In the genomic region with DNA sequence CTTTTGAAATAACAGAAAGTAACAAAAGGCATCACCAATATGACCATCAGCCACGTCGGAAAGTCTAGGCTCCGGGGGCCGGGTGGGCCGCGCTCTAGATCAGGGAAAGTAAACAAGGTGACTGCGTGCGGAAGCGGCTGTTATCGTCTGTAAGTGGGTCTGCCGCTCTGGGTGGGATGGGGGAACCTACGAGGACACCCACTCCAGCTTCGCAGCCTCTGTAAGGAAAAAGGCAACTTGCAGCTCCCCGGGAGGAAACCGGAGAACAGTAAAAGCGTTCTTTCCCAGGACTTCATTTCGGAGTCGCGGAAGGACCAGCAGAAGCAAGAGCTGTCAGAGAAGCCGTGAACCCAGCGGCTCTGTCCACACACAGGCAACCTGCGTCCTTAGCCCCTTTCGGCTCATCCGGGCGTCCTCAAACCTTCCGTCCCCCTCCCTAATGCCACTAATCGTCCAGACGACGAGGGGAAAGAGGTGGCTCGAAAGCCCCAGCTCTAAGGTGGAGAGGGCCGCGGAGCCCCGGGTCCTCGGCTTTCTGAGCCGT, we compare ENCODE assay signal across 8 cellular contexts. TPM values are rescaled to one million over a fixed set of nuclear protein-coding genes. Genes with fewer than 3 reads are reported as not detected.
DNase-seq lines count a peak whose midpoint lies in the region; ATAC-seq and FAIRE-seq lines count a peak whose summit lies in the region.

No MANE protein-coding gene starts in this region.

- ATAC-seq in GM21390 (IDR thresholded peaks at IDR 0.05; ENCODE audit: unreplicated experiment) (peak; percentile 31), T-helper 17 cell (peak; percentile 36), right cardiac atrium (peak; percentile 44 to 63)

- peaks cover 3% of the 10 kb centered on the region for H3K4me1 ChIP-seq in right cardiac atrium (ENCODE audit: control insufficient read depth, insufficient read depth, low read length)

- H3K4me3 ChIP-seq in right cardiac atrium (ENCODE audit: low read length), result peak overlapping the region; percentile 91

- H3K4me1 Mint-ChIP-seq in T-helper 17 cell, result peaks cover 37% of the 10 kb centered on the region

- intact Hi-C loops in right cardiac atrium (cut with DNase I), result no loop called here

- FAIRE-seq in HTR-8/SVneo (lab: Jason Lieb, UNC), result no peak

- DNase-seq in COR-L47 (lab: John Stamatoyannopoulos, UW) (peak; percentile 55), HTR-8/SVneo (ENCODE audit: insufficient read length, low spot score) (peak; percentile 34), T-helper 17 cell (peak; percentile 18 to 26 (median 24)), anterior cingulate cortex (lab: John Stamatoyannopoulos, UW) (peak in 37 of 58 donors; percentile 14 to 75 (median 41)), right cardiac atrium (peak in 2 of 3 donors; percentile 32 to 67), renal cortical epithelial cell (ENCODE audit: low read depth) (peak; percentile 26), NCI-H510A treated with DMSO at 0.1 percent for 48 hours (lab: John Stamatoyannopoulos, UW) (no peak)

- H3K9me3 ChIP-seq in T-helper 17 cell (ENCODE audit: control insufficient read depth, low read length, poor library complexity, severe bottlenecking), result no peaks in the 10 kb centered on the region
- no peaks in the 10 kb centered on the region for H3K9me3 ChIP-seq in right cardiac atrium (ENCODE audit: control insufficient read depth, low read length)

- H3K27me3 Mint-ChIP-seq in T-helper 17 cell, result no peaks in the 10 kb centered on the region

- H3K36me3 Mint-ChIP-seq in T-helper 17 cell (ENCODE audit: low read depth), result peaks cover 3% of the 10 kb centered on the region

- H3K27me3 ChIP-seq in right cardiac atrium (ENCODE audit: control insufficient read depth, insufficient read depth), result no peaks in the 10 kb centered on the region

- peak overlapping the region; percentile 98 for H3K4me3 Mint-ChIP-seq in T-helper 17 cell

- H3K27ac ChIP-seq in right cardiac atrium (ENCODE audit: low read length), result peak overlapping the region; percentile 76

- WGBS in right cardiac atrium, result under 1% methylated on average over 35 of the region's 35 CpGs

- H3K27ac Mint-ChIP-seq in T-helper 17 cell, result peak overlapping the region; percentile 100

RNA-seq across cellular contexts. Expression of a gene that starts 0.5 kb away (rescaled TPM):
- total RNA-seq in T-helper 17 cell (10 to 100 TPM; 77.3 to 94.6 TPM), right cardiac atrium (10 to 100 TPM; 17.2 to 27.5 (median 24.5) TPM), renal cortical epithelial cell (26.6 and 34.7 TPM in 2 replicates)
- 4.6 TPM for polyA plus RNA-seq in right cardiac atrium
